1 cellular context compared by ENCODE assay signal in genomic region chr2:28613616-28614501, GRCh38.
A peak's percentile ranks its signal among the peaks of the same experiment; 100 is the strongest.
TF ChIP-seq lines count a peak whose summit lies in the region.

No MANE protein-coding gene starts in this region.

TF ChIP-seq in HEK293, 187 proteins besides CTCF, POLR2A, EP300 and RAD21 (continued from another document):
- TF ChIP-seq SCRT2 (tag by site-specific recombination; IDR thresholded peaks at IDR 0.05) (peak; percentile 52; the same call in 1 of the 2 replicates), ZNF214 (tag by site-specific recombination; IDR thresholded peaks at IDR 0.05; ENCODE audit: borderline replicate concordance) (no peak), SP3 (tag by site-specific recombination; IDR thresholded peaks at IDR 0.05) (peak; percentile 18; the same call in 1 of the 2 replicates), ZNF544 (tag by site-specific recombination; IDR thresholded peaks at IDR 0.05) (no peak), GFI1B (tag by site-specific recombination; IDR thresholded peaks at IDR 0.05) (0 out of 2 replicates have a peak, but pooled peaks have one; percentile 12), GLI4 (tag by site-specific recombination; IDR thresholded peaks at IDR 0.05) (no peak), SP2 (tag by site-specific recombination; IDR thresholded peaks at IDR 0.05) (peak; percentile 32), ZNF341 (tag by site-specific recombination; IDR thresholded peaks at IDR 0.05; ENCODE audit: low read depth) (no peak), ZNF660 (tag by site-specific recombination; IDR thresholded peaks at IDR 0.05) (peak; percentile 71), ZNF670 (tag by site-specific recombination; IDR thresholded peaks at IDR 0.05; ENCODE audit: low read depth) (no peak), SALL2 (tag by site-specific recombination; IDR thresholded peaks at IDR 0.05; ENCODE audit: borderline replicate concordance) (no peak), ZNF302 (tag by site-specific recombination; IDR thresholded peaks at IDR 0.05; ENCODE audit: low read depth) (no peak), ZNF146 (tag by site-specific recombination; IDR thresholded peaks at IDR 0.05) (no peak), ZNF558 (tag by site-specific recombination; IDR thresholded peaks at IDR 0.05) (no peak), EGR2 (tag by site-specific recombination; IDR thresholded peaks at IDR 0.05; ENCODE audit: low read depth) (no peak), ZNF768 (tag by site-specific recombination; IDR thresholded peaks at IDR 0.05) (no peak), ZNF645 (tag by site-specific recombination; IDR thresholded peaks at IDR 0.05) (no peak), ZNF155 (tag by site-specific recombination; IDR thresholded peaks at IDR 0.05) (no peak), ZNF561 (tag by site-specific recombination; IDR thresholded peaks at IDR 0.05; ENCODE audit: borderline replicate concordance) (no peak)
- TF ChIP-seq, protein P1, sequence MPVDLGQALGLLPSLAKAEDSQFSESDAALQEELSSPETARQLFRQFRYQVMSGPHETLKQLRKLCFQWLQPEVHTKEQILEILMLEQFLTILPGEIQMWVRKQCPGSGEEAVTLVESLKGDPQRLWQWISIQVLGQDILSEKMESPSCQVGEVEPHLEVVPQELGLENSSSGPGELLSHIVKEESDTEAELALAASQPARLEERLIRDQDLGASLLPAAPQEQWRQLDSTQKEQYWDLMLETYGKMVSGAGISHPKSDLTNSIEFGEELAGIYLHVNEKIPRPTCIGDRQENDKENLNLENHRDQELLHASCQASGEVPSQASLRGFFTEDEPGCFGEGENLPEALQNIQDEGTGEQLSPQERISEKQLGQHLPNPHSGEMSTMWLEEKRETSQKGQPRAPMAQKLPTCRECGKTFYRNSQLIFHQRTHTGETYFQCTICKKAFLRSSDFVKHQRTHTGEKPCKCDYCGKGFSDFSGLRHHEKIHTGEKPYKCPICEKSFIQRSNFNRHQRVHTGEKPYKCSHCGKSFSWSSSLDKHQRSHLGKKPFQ (tag by site-specific recombination; IDR thresholded peaks at IDR 0.05): no peak
- TF ChIP-seq, protein P2, sequence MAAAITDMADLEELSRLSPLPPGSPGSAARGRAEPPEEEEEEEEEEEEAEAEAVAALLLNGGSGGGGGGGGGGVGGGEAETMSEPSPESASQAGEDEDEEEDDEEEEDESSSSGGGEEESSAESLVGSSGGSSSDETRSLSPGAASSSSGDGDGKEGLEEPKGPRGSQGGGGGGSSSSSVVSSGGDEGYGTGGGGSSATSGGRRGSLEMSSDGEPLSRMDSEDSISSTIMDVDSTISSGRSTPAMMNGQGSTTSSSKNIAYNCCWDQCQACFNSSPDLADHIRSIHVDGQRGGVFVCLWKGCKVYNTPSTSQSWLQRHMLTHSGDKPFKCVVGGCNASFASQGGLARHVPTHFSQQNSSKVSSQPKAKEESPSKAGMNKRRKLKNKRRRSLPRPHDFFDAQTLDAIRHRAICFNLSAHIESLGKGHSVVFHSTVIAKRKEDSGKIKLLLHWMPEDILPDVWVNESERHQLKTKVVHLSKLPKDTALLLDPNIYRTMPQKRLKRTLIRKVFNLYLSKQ (tag by site-specific recombination; IDR thresholded peaks at IDR 0.05; ENCODE audit: borderline replicate concordance): no peak
- TF ChIP-seq, protein P3, sequence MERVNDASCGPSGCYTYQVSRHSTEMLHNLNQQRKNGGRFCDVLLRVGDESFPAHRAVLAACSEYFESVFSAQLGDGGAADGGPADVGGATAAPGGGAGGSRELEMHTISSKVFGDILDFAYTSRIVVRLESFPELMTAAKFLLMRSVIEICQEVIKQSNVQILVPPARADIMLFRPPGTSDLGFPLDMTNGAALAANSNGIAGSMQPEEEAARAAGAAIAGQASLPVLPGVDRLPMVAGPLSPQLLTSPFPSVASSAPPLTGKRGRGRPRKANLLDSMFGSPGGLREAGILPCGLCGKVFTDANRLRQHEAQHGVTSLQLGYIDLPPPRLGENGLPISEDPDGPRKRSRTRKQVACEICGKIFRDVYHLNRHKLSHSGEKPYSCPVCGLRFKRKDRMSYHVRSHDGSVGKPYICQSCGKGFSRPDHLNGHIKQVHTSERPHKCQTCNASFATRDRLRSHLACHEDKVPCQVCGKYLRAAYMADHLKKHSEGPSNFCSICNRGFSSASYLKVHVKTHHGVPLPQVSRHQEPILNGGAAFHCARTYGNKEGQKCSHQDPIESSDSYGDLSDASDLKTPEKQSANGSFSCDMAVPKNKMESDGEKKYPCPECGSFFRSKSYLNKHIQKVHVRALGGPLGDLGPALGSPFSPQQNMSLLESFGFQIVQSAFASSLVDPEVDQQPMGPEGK (tag by site-specific recombination; IDR thresholded peaks at IDR 0.05): peak; percentile 51; the same call in 1 of the 2 replicates
- TF ChIP-seq, protein P4, sequence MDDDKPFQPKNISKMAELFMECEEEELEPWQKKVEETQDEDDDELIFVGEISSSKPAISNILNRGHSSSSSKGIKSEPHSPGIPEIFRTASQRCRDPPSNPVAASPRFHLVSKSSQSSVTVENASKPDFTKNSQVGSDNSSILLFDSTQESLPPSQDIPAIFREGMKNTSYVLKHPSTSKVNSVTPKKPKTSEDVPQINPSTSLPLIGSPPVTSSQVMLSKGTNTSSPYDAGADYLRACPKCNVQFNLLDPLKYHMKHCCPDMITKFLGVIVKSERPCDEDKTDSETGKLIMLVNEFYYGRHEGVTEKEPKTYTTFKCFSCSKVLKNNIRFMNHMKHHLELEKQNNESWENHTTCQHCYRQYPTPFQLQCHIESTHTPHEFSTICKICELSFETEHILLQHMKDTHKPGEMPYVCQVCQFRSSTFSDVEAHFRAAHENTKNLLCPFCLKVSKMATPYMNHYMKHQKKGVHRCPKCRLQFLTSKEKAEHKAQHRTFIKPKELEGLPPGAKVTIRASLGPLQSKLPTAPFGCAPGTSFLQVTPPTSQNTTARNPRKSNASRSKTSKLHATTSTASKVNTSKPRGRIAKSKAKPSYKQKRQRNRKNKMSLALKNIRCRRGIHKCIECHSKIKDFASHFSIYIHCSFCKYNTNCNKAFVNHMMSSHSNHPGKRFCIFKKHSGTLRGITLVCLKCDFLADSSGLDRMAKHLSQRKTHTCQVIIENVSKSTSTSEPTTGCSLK (tag by site-specific recombination; IDR thresholded peaks at IDR 0.05): no peak
